Comparison of ENCODE assay signal across 10 cellular contexts in the genomic region with DNA sequence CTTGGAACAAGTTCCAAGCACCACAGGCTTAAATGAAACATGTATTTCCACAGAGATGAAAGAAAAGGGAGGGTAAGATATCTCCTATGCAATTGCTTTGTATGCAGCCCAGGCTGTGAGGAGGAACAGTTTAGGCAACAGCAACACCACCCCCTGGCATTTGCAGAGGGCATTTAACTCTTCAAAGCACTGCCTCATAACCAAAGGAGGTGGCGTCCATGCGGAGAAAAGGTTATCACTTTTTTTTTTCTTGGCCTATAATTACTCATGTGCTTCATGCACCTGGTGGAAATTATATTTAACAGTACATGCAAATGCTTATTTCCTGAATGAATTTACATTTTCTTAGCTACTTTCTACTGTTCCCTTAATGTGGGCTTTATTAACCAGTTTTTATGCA.
DNase-seq lines count a peak whose midpoint lies in the region; ATAC-seq, FAIRE-seq and TF ChIP-seq lines count a peak whose summit lies in the region.
"Had no signal": no experiment of that assay in that cellular context is flagged by ENCODE, and none has a peak within 500 bp of the region (broad histone marks: within the 10 kb centered on the region; RNA-seq: fewer than 3 reads in every experiment).

No MANE protein-coding gene starts in this region.

- no peaks in the 10 kb centered on the region for H3K27me3 ChIP-seq in H1 (replicated peaks in 1 of 4; ENCODE audit: control insufficient read depth in 3 of 4, extremely low read depth in 1 of 4, insufficient read depth in 3 of 4, low read length in 3 of 4)

- no peak overlapping the region for H4K91ac ChIP-seq in H1 (replicated peaks; ENCODE audit: insufficient read length, low read length)

- H3K9me3 ChIP-seq in H1 (ENCODE audit: insufficient read depth in 2 of 2, low read depth in 1 of 2, low read length in 1 of 2), result no peaks in the 10 kb centered on the region

- no peaks in the 10 kb centered on the region for H3K79me2 ChIP-seq in H1 (ENCODE audit: control insufficient read depth in 1 of 2, insufficient read depth in 2 of 2, low read length in 2 of 2)

- TF ChIP-seq POLR2A in H1 (IDR thresholded peaks at IDR 0.05; ENCODE audit: control extremely low read depth in 1 of 2, low read depth in 2 of 2, low read length in 2 of 2), result no peak

- H3K56ac ChIP-seq in H1 (replicated peaks; ENCODE audit: insufficient read length, low read depth, low read length), result no peak overlapping the region

- peak; percentile 24 to 48; a peak in 3 of 4 replicates for TF ChIP-seq RAD21 in H1 (IDR thresholded peaks at IDR 0.05 in 1 of 2, conservative IDR thresholded peaks at IDR 0.05 in 1 of 2; ENCODE audit: low read depth in 2 of 2, low read length in 2 of 2)

- no peak overlapping the region for H2BK120ac ChIP-seq in H1 (replicated peaks; ENCODE audit: low read depth, low read length)

- no peaks in the 10 kb centered on the region for H3K36me3 ChIP-seq in H1 (ENCODE audit: control insufficient read depth in 2 of 4, insufficient read depth in 4 of 4, low read length in 3 of 4)

- H2BK20ac ChIP-seq in H1 (ENCODE audit: low read length), result no peak overlapping the region

- TF ChIP-seq EP300 in H1 (IDR thresholded peaks at IDR 0.05; ENCODE audit: borderline replicate concordance in 1 of 2, low read depth in 2 of 2, low read length in 2 of 2), result no peak

- peaks cover 1 to 2% of the 10 kb centered on the region in 2 donors for H3K9me3 Mint-ChIP-seq in activated T-cell treated with anti-CD3 and anti-CD28 coated beads, Interleukin-2, amount 50 U/mL, for 72 hours
- peaks cover 0 to 3% (median 0%) of the 10 kb centered on the region in 7 donors for H3K9me3 Mint-ChIP-seq in CD14-positive monocyte
- H3K9me3 Mint-ChIP-seq: activated CD4-positive, alpha-beta memory T cell treated with anti-CD3 and anti-CD28 coated beads, Interleukin-2, amount 10 ng/mL, durations not matched to agents 7 days and 5 days had no signal

- no peak overlapping the region for H2AK5ac ChIP-seq in H1 (ENCODE audit: low read depth, low read length)

- no peaks in the 10 kb centered on the region for H3K79me1 ChIP-seq in H1 (ENCODE audit: low read depth, low read length)

- no peak overlapping the region for H3K9ac ChIP-seq in H1 (replicated peaks in 1 of 4; ENCODE audit: extremely low read depth in 1 of 4, low read depth in 3 of 4, low read length in 3 of 4)

- peaks cover 6% of the 10 kb centered on the region for H3K27me3 Mint-ChIP-seq in activated T-cell treated with anti-CD3 and anti-CD28 coated beads, Interleukin-2, amount 50 U/mL, for 72 hours (ENCODE audit: low read depth)
- peaks cover 0 to 9% (median 7%) of the 10 kb centered on the region in 3 donors for H3K27me3 Mint-ChIP-seq in CD14-positive monocyte (ENCODE audit: low read depth in 3 of 3)

- H2BK5ac ChIP-seq in H1 (ENCODE audit: low read depth, low read length), result no peak overlapping the region

- peak; percentile 83 for ATAC-seq in GM21423 (IDR thresholded peaks at IDR 0.05; ENCODE audit: unreplicated experiment)
- peak; percentile 78 for ATAC-seq in HG03196 (IDR thresholded peaks at IDR 0.05; ENCODE audit: unreplicated experiment)
- ATAC-seq in activated T-cell treated with anti-CD3 and anti-CD28 coated beads, Interleukin-2, amount 50 U/mL, for 72 hours (replicated peaks in 1 of 2), result no peak

- H4K5ac ChIP-seq in H1 (ENCODE audit: insufficient read length, low read depth, low read length), result no peak overlapping the region

- H3K4me1 ChIP-seq in H1 (replicated peaks in 1 of 4; ENCODE audit: control insufficient read depth in 3 of 4, insufficient read depth in 4 of 4, low read length in 3 of 4), result 0 out of 7 replicates have a peak, but pooled peaks cover 0 to 2% (median 0%) of the 10 kb centered on the region in 4 experiments

- H3K27ac ChIP-seq in H1 (ENCODE audit: low read depth, low read length), result no peak overlapping the region

- no peak overlapping the region for H3K23ac ChIP-seq in H1 (ENCODE audit: insufficient read length)

- FAIRE-seq in H1 (lab: Jason Lieb, UNC), result no peak

- no peak overlapping the region for H2AFZ ChIP-seq in H1 (ENCODE audit: low read length)

- no peak overlapping the region for H3K4me3 Mint-ChIP-seq in activated T-cell treated with anti-CD3 and anti-CD28 coated beads, Interleukin-2, amount 50 U/mL, for 72 hours
- H3K4me3 Mint-ChIP-seq in CD14-positive monocyte, result no peak overlapping the region
- H3K4me3 Mint-ChIP-seq: activated CD4-positive, alpha-beta memory T cell treated with anti-CD3 and anti-CD28 coated beads, Interleukin-2, amount 10 ng/mL, durations not matched to agents 7 days and 5 days had no signal

- intact Hi-C loops in cardiac septum (cut with DNase I) (no loop called here), CD14-positive monocyte (cut with micrococcal nuclease) (no loop called here)

- no peak overlapping the region for H3K4me3 ChIP-seq in H1 (ENCODE audit: extremely low read depth in 1 of 4, insufficient read depth in 2 of 4, low read depth in 3 of 4, low read length in 4 of 4)

- no peaks in the 10 kb centered on the region for H4K20me1 ChIP-seq in H1 (replicated peaks in 1 of 2; ENCODE audit: control insufficient read depth in 1 of 2, insufficient read depth in 2 of 2, low read length in 2 of 2)

- no peak overlapping the region for H3K4me2 ChIP-seq in H1 (ENCODE audit: insufficient read depth in 1 of 2, low read depth in 2 of 2, low read length in 2 of 2)

- no peak overlapping the region for H4K8ac ChIP-seq in H1 (ENCODE audit: extremely low read depth, insufficient read depth, low read length)

- 86% methylated on average over 2 of the region's 2 CpGs; no CpG with 5 or more reads in 1 of the 2 experiments for WGBS in H1 (ENCODE audit: extremely low coverage in 1 of 2, insufficient coverage in 1 of 2, insufficient read length in 1 of 2, insufficient replicate concordance in 2 of 2, low coverage in 1 of 2, low lambda C conversion rate in 2 of 2, missing lambda C conversion rate in 1 of 2), 2 experiments

- peak; percentile 27 for DNase-seq in GM13976 (ENCODE audit: low spot score)
- no peak for DNase-seq in H1 (ENCODE audit: low read depth in 1 of 2, low spot score in 2 of 2)
- DNase-seq in cardiac septum (ENCODE audit: low spot score), result no peak
- DNase-seq in activated T-cell treated with anti-CD3 and anti-CD28 coated beads, Interleukin-2, amount 50 U/mL, for 72 hours, result no peak
- DNase-seq in CD14-positive monocyte (ENCODE audit: low spot score), result no peak
- no peak for DNase-seq in DMS153 (lab: John Stamatoyannopoulos, UW)
- DNase-seq: activated CD4-positive, alpha-beta memory T cell treated with anti-CD3 and anti-CD28 coated beads, Interleukin-2, amount 10 ng/mL, durations not matched to agents 7 days and 5 days; NCI-H187 treated with DMSO at 0.1 percent for 48 hours had no signal

- no peak overlapping the region for H3K27ac Mint-ChIP-seq in activated T-cell treated with anti-CD3 and anti-CD28 coated beads, Interleukin-2, amount 50 U/mL, for 72 hours
- H3K27ac Mint-ChIP-seq in CD14-positive monocyte, result no peak overlapping the region
- H3K27ac Mint-ChIP-seq: activated CD4-positive, alpha-beta memory T cell treated with anti-CD3 and anti-CD28 coated beads, Interleukin-2, amount 10 ng/mL, durations not matched to agents 7 days and 5 days had no signal

- no peak overlapping the region for H3K14ac ChIP-seq in H1 (ENCODE audit: insufficient read length)

- H3K23me2 ChIP-seq in H1 (ENCODE audit: low read depth, low read length), result no peaks in the 10 kb centered on the region

- POLR2A ChIA-PET in H1 (lab: Charles Lee; ENCODE audit: partially characterized antibody), result no interaction called here

- no peak overlapping the region for H2BK12ac ChIP-seq in H1 (ENCODE audit: low read depth, low read length)

- H3K4me1 Mint-ChIP-seq in activated T-cell treated with anti-CD3 and anti-CD28 coated beads, Interleukin-2, amount 50 U/mL, for 72 hours (ENCODE audit: low read depth), result peaks cover 29% of the 10 kb centered on the region
- H3K4me1 Mint-ChIP-seq in CD14-positive monocyte, result no peaks in the 10 kb centered on the region
- H3K4me1 Mint-ChIP-seq: activated CD4-positive, alpha-beta memory T cell treated with anti-CD3 and anti-CD28 coated beads, Interleukin-2, amount 10 ng/mL, durations not matched to agents 7 days and 5 days had no signal

- no peak overlapping the region for H3K4ac ChIP-seq in H1 (replicated peaks; ENCODE audit: insufficient read length, low read depth, low read length)

- no peak overlapping the region for H3K18ac ChIP-seq in H1 (ENCODE audit: extremely low read depth, low read length)

- no peaks in the 10 kb centered on the region for H3K36me3 Mint-ChIP-seq in activated T-cell treated with anti-CD3 and anti-CD28 coated beads, Interleukin-2, amount 50 U/mL, for 72 hours (ENCODE audit: insufficient read depth in 2 of 2)
- H3K36me3 Mint-ChIP-seq in CD14-positive monocyte, result no peaks in the 10 kb centered on the region

- in situ Hi-C loops in GM13976 (cut with MboI; ENCODE audit: low sequenced_read_pairs, unreplicated experiment), result loop anchor here (25.0 kb wide), 1 partner anchor 170 kb away; no protein-coding TSS in a partner anchor

- CTCF ChIA-PET in H1 (lab: Charles Lee; ENCODE audit: partially characterized antibody), result interaction anchor here (1.2 kb wide), 1 partner anchor 16 kb away, joined by 5 read pairs; no protein-coding TSS in a partner anchor

- H2BK15ac ChIP-seq in H1 (ENCODE audit: low read length), result no peak overlapping the region

- TF ChIP-seq CTCF in GM13976 (IDR thresholded peaks at IDR 0.05; ENCODE audit: borderline replicate concordance, control extremely low read depth, extremely low read depth, insufficient read depth, missing control alignments), result no peak
- TF ChIP-seq CTCF in H1 (IDR thresholded peaks at IDR 0.05; ENCODE audit: control extremely low read depth in 1 of 3, insufficient read depth in 1 of 3, low read depth in 1 of 3, low read length in 3 of 3), result peak; percentile 12 to 22 (median 15); a peak in 3 of 4 replicates
- TF ChIP-seq CTCF in CD14-positive monocyte (IDR thresholded peaks at IDR 0.05), result no peak

TF ChIP-seq in H1, 55 proteins besides CTCF, POLR2A, EP300 and RAD21 (continues in another document):
- TF ChIP-seq CBX5 (IDR thresholded peaks at IDR 0.05; ENCODE audit: low read depth, low read length) (no peak), RBBP5 (IDR thresholded peaks at IDR 0.05; ENCODE audit: borderline replicate concordance, low read depth, low read length) (no peak), EGR1 (IDR thresholded peaks at IDR 0.05; ENCODE audit: borderline replicate concordance, low read depth, low read length) (no peak), TAF7 (optimal IDR thresholded peaks at IDR 0.05; ENCODE audit: borderline replicate concordance, low read depth, low read length) (no peak), SIRT6 (IDR thresholded peaks at IDR 0.05; ENCODE audit: low read length) (no peak), ASH2L (IDR thresholded peaks at IDR 0.05; ENCODE audit: low read length) (no peak), JUND (IDR thresholded peaks at IDR 0.05; ENCODE audit: low read length) (no peak)
- TF ChIP-seq, protein P1, sequence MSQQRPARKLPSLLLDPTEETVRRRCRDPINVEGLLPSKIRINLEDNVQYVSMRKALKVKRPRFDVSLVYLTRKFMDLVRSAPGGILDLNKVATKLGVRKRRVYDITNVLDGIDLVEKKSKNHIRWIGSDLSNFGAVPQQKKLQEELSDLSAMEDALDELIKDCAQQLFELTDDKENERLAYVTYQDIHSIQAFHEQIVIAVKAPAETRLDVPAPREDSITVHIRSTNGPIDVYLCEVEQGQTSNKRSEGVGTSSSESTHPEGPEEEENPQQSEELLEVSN (IDR thresholded peaks at IDR 0.05), result no peak

Comparison
In these comparisons a context has a peak if more than half of its experiments do, and no peak if none do; other contexts are left out.
1. CTCF ChIP-seq: peak in H1 (3 of 3); none in GM13976 (single experiment) and CD14-positive monocyte (single experiment).
2. ATAC-seq: peak in GM21423 (single experiment) and HG03196 (single experiment); none in activated T-cell treated with anti-CD3 and anti-CD28 coated beads, Interleukin-2, amount 50 U/mL, for 72 hours (0 of 2).